In genomic region chr16:89024546-89024945, GRCh38 we compare ENCODE assay signal across 1 cellular context.
TF ChIP-seq lines count a peak whose summit lies in the region.

No MANE protein-coding gene starts in this region.

TF ChIP-seq in WTC11, 78 proteins besides CTCF, POLR2A, EP300 and RAD21 (continued from another document):
- no peak for TF ChIP-seq ATF2 (CRISPR knock-in tag; IDR thresholded peaks at IDR 0.05; ENCODE audit: borderline replicate concordance, low read depth)
